In the genomic region with DNA sequence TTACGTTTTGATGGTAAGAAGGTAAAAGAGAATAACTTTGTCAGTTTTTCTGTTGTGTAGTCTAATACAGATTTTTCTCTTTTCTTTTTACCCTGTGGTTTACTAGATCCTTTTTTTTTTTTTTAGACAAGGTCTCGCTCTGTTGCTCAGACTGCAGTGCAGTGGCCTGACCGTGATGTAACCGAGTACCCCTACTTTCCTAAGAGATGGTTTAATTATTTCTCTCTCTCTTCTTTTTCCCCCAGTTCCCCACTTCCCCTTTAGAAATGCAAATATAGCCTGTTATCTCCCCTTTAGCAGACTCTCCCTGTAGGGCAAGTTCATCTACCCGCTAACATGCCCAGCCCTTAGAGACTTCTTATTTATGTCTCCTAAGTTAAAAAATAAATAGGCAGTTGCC, we compare ENCODE assay signal across 1 cellular context.
TF ChIP-seq lines count a peak whose summit lies in the region.

No MANE protein-coding gene starts in this region.

TF ChIP-seq in GM23338, 12 proteins besides CTCF, POLR2A, EP300 and RAD21 (continued from another document):
- TF ChIP-seq, protein P1, sequence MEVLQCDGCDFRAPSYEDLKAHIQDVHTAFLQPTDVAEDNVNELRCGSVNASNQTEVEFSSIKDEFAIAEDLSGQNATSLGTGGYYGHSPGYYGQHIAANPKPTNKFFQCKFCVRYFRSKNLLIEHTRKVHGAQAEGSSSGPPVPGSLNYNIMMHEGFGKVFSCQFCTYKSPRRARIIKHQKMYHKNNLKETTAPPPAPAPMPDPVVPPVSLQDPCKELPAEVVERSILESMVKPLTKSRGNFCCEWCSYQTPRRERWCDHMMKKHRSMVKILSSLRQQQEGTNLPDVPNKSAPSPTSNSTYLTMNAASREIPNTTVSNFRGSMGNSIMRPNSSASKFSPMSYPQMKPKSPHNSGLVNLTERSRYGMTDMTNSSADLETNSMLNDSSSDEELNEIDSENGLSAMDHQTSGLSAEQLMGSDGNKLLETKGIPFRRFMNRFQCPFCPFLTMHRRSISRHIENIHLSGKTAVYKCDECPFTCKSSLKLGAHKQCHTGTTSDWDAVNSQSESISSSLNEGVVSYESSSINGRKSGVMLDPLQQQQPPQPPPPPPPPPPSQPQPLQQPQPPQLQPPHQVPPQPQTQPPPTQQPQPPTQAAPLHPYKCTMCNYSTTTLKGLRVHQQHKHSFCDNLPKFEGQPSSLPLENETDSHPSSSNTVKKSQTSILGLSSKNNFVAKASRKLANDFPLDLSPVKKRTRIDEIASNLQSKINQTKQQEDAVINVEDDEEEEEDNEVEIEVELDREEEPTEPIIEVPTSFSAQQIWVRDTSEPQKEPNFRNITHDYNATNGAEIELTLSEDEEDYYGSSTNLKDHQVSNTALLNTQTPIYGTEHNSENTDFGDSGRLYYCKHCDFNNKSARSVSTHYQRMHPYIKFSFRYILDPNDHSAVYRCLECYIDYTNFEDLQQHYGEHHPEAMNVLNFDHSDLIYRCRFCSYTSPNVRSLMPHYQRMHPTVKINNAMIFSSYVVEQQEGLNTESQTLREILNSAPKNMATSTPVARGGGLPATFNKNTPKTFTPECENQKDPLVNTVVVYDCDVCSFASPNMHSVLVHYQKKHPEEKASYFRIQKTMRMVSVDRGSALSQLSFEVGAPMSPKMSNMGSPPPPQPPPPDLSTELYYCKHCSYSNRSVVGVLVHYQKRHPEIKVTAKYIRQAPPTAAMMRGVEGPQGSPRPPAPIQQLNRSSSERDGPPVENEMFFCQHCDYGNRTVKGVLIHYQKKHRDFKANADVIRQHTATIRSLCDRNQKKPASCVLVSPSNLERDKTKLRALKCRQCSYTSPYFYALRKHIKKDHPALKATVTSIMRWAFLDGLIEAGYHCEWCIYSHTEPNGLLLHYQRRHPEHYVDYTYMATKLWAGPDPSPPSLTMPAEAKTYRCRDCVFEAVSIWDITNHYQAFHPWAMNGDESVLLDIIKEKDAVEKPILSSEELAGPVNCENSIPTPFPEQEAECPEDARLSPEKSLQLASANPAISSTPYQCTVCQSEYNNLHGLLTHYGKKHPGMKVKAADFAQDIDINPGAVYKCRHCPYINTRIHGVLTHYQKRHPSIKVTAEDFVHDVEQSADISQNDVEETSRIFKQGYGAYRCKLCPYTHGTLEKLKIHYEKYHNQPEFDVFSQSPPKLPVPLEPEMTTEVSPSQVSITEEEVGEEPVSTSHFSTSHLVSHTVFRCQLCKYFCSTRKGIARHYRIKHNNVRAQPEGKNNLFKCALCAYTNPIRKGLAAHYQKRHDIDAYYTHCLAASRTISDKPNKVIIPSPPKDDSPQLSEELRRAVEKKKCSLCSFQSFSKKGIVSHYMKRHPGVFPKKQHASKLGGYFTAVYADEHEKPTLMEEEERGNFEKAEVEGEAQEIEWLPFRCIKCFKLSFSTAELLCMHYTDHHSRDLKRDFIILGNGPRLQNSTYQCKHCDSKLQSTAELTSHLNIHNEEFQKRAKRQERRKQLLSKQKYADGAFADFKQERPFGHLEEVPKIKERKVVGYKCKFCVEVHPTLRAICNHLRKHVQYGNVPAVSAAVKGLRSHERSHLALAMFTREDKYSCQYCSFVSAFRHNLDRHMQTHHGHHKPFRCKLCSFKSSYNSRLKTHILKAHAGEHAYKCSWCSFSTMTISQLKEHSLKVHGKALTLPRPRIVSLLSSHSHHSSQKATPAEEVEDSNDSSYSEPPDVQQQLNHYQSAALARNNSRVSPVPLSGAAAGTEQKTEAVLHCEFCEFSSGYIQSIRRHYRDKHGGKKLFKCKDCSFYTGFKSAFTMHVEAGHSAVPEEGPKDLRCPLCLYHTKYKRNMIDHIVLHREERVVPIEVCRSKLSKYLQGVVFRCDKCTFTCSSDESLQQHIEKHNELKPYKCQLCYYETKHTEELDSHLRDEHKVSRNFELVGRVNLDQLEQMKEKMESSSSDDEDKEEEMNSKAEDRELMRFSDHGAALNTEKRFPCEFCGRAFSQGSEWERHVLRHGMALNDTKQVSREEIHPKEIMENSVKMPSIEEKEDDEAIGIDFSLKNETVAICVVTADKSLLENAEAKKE (CRISPR knock-in tag; IDR thresholded peaks at IDR 0.05), result no peak
